ENCODE assay signal across 9 cellular contexts in the genomic region with DNA sequence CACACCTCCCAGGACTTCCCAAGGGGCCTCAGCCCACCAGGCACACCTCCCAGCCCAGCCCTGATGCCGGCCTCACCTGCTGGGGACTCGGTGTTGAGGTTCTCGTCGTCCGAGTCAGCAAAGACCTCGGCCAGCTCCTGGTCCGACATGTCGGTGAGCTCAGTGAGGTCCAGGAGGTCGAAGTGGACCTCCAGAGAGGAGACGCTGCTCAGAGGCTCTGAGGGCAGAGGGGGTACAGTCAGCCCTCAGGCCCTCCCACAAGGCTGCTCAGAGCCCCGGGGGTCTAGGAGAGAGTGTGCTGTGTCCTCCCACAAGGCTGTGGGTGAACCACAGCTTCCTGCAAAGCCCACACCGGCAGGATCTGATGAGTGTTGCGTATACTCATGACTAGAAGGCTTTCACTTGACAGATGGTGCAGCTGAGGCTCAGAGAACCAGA. TPM values are rescaled to one million over a fixed set of nuclear protein-coding genes. Genes with fewer than 3 reads are reported as not detected.
DNase-seq lines count a peak whose midpoint lies in the region; ATAC-seq and TF ChIP-seq lines count a peak whose summit lies in the region.
"Had no signal": no experiment of that assay in that cellular context is flagged by ENCODE, and none has a peak within 500 bp of the region (broad histone marks: within the 10 kb centered on the region; RNA-seq: fewer than 3 reads in every experiment).

No MANE protein-coding gene starts in this region.

- peaks cover 6% of the 10 kb centered on the region for H3K27me3 Mint-ChIP-seq in glutamatergic neuron (ENCODE audit: unreplicated experiment)

- H4K20me1 ChIP-seq in BLaER1 treated with 17β-estradiol and CSF1 and Interleukin-3, amounts not matched to agents 10 nM and 100 nM: peaks cover 0 to 78% (median 69%) of the 10 kb centered on the region in 11 experiments; a peak in 18 of 22 replicates

- no peaks in the 10 kb centered on the region for H3K9me3 ChIP-seq in BLaER1 treated with 17β-estradiol and CSF1 and Interleukin-3, amounts not matched to agents 10 nM and 100 nM (replicated peaks in 1 of 11)

- no peak overlapping the region for H3K27ac Mint-ChIP-seq in glutamatergic neuron (ENCODE audit: unreplicated experiment)

- peaks cover 4% of the 10 kb centered on the region for H3K4me1 Mint-ChIP-seq in glutamatergic neuron (ENCODE audit: low read depth, unreplicated experiment)

- no peaks in the 10 kb centered on the region for H3K36me3 ChIP-seq in BLaER1 treated with 17β-estradiol and CSF1 and Interleukin-3, amounts not matched to agents 10 nM and 100 nM

- peaks cover 23 to 67% (median 61%) of the 10 kb centered on the region in 10 experiments for H3K4me1 ChIP-seq in BLaER1 treated with 17β-estradiol and CSF1 and Interleukin-3, amounts not matched to agents 10 nM and 100 nM

- no peak overlapping the region for H3K4me3 Mint-ChIP-seq in glutamatergic neuron (ENCODE audit: unreplicated experiment)

- H3K4me2 ChIP-seq in BLaER1 treated with 17β-estradiol and CSF1 and Interleukin-3, amounts not matched to agents 10 nM and 100 nM: peak overlapping the region; percentile 77 to 99 (median 94)

- no peak for TF ChIP-seq CTCF in glutamatergic neuron (IDR thresholded peaks at IDR 0.05; ENCODE audit: partially characterized antibody, unreplicated experiment)

- DNase-seq in activated CD4-positive, alpha-beta T cell treated with anti-CD3 and anti-CD28 coated beads, Interleukin-2, amount 50 U/mL, for 1 hour: peak; percentile 53
- DNase-seq in left lobe of liver (ENCODE audit: low spot score): no peak
- no peak for DNase-seq in NCI-H69 (lab: John Stamatoyannopoulos, UW)
- no peak for DNase-seq in glutamatergic neuron
- no peak for DNase-seq in RKO (ENCODE audit: low spot score)
- DNase-seq in NCI-H187 (lab: John Stamatoyannopoulos, UW): no peak

- no peaks in the 10 kb centered on the region for H3K36me3 Mint-ChIP-seq in glutamatergic neuron (ENCODE audit: unreplicated experiment)

- H3K9me3 Mint-ChIP-seq in glutamatergic neuron (ENCODE audit: unreplicated experiment): no peaks in the 10 kb centered on the region

- H3K27me3 ChIP-seq in BLaER1 treated with 17β-estradiol and CSF1 and Interleukin-3, amounts not matched to agents 10 nM and 100 nM: peaks cover 43 to 70% (median 53%) of the 10 kb centered on the region in 11 experiments

- H3K27ac ChIP-seq in BLaER1 treated with 17β-estradiol and CSF1 and Interleukin-3, amounts not matched to agents 10 nM and 100 nM: peak overlapping the region in 4 of 11 experiments; percentile 26 to 59 (median 48); a peak in 4 of 22 replicates
- H3K27ac ChIP-seq: C4-2B had no signal

- H3K4me3 ChIP-seq in BLaER1 treated with 17β-estradiol and CSF1 and Interleukin-3, amounts not matched to agents 10 nM and 100 nM: peak overlapping the region in 6 of 10 experiments; percentile 15 to 46 (median 34); a peak in 9 of 20 replicates

- H3K9ac ChIP-seq in BLaER1 treated with 17β-estradiol and CSF1 and Interleukin-3, amounts not matched to agents 10 nM and 100 nM: peak overlapping the region in 2 of 11 experiments; percentile 14 to 33; a peak in 2 of 22 replicates

- ATAC-seq in HG02678 (IDR thresholded peaks at IDR 0.05; ENCODE audit: unreplicated experiment): peak; percentile 76
- ATAC-seq in left lobe of liver: peak; percentile 17

RNA-seq across cellular contexts. Expression of a gene that starts 10.5 kb away (rescaled TPM):
- 3.3 TPM for total RNA-seq in left lobe of liver
- 77.8 TPM for total RNA-seq in glutamatergic neuron (ENCODE audit: unreplicated experiment)

Comparison
In these comparisons a context has a peak if more than half of its experiments do, and no peak if none do; other contexts are left out.
1. RNA of a gene that starts 10.5 kb away (total RNA-seq): 77.8 TPM in glutamatergic neuron (single experiment); 3.3 TPM in left lobe of liver (single experiment); every median in the first group is over 10 times any median in the second.